8 cellular contexts compared by ENCODE assay signal in the genomic region with DNA sequence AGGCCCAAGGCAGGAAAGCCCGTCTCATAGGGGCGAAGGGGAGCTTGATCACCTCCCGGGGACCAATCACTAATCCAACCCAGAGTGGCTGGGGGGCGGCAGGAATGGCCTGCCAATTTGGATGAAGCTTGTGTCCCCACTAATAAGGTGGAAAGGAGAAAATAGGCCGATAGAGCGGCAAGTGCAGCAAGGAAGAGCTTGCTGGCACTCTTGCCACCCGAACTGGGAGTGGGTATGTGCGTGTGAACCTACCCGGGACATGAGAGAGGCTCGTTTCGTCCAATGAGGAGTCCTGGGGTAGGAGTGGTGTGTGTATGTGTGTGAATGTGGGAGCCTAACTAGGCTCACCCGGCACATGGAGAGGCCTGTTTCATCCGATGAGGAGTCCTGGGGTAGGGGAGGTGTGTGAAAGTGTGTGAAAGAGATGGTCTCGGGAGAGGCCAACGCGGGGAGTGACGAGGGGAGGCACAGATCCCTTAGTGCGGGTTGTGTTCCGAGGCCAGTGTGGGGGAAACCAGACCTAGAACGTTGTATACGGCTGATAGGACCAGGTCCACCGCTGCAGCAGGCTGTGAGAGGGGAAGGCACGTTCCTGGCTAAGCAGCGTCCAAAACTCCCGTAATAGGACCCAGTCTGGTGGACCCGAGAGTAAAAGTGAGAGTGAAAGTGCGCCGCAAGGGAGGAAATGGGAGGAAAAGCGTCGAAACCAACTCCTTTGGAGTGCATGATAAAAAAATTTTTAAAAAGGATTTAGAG. TPM values are rescaled to one million over a fixed set of nuclear protein-coding genes. Genes with fewer than 3 reads are reported as not detected.
DNase-seq lines count a peak whose midpoint lies in the region; ATAC-seq and TF ChIP-seq lines count a peak whose summit lies in the region.

No MANE protein-coding gene starts in this region.

- no peak for TF ChIP-seq EP300 in upper lobe of left lung (IDR thresholded peaks at IDR 0.05)

- no peaks in the 10 kb centered on the region for H3K36me3 Mint-ChIP-seq in activated CD4-positive, alpha-beta T cell treated with anti-CD3 and anti-CD28 coated beads, Interleukin-2, amount 10 ng/mL, durations not matched to agents 7 days and 5 days (ENCODE audit: low read depth)

- H3K27me3 Mint-ChIP-seq in activated CD4-positive, alpha-beta T cell treated with anti-CD3 and anti-CD28 coated beads, Interleukin-2, amount 10 ng/mL, durations not matched to agents 7 days and 5 days = peaks cover 5% of the 10 kb centered on the region

- WGBS in upper lobe of left lung, 2 donors = 5% methylated on average over 30 of the region's 30 CpGs

- TF ChIP-seq CTCF in HEK293 (tag by site-specific recombination; IDR thresholded peaks at IDR 0.05) = no peak
- TF ChIP-seq CTCF in upper lobe of left lung (IDR thresholded peaks at IDR 0.05) = no peak

- ATAC-seq in upper lobe of left lung (ENCODE audit: low FRiP score in 2 of 2) (peak; percentile 85 to 89), GM21367 (IDR thresholded peaks at IDR 0.05; ENCODE audit: unreplicated experiment) (no peak)

- POLR2A ChIA-PET in HEK293 (lab: Yijun Ruan, JAX) = interaction anchor here (0.7 kb wide), 1 partner anchor 52 kb away, joined by 3 read pairs; no protein-coding TSS in a partner anchor
- POLR2A ChIA-PET in activated CD4-positive, alpha-beta T cell treated with anti-CD3 and anti-CD28 coated beads, Interleukin-2, amount 10 ng/mL, durations not matched to agents 7 days and 5 days (lab: Charles Lee) = no interaction called here

- H3K36me3 ChIP-seq in HEK293 (ENCODE audit: control insufficient read depth in 2 of 2, insufficient read depth in 1 of 2, low read length in 2 of 2) = no peaks in the 10 kb centered on the region; a peak in 1 of 3 replicates
- H3K36me3 ChIP-seq in muscle layer of duodenum (ENCODE audit: control insufficient read depth in 1 of 2, insufficient read depth in 2 of 2, low read length in 2 of 2) = no peaks in the 10 kb centered on the region
- H3K36me3 ChIP-seq in upper lobe of left lung = no peaks in the 10 kb centered on the region

- CTCF ChIA-PET in HEK293 (lab: Yijun Ruan, JAX) = no interaction called here
- CTCF ChIA-PET in activated CD4-positive, alpha-beta T cell treated with anti-CD3 and anti-CD28 coated beads, Interleukin-2, amount 10 ng/mL, durations not matched to agents 7 days and 5 days (lab: Charles Lee) = interaction anchor here (1.3 to 1.7 kb wide), 3 partner anchors 11 to 19 kb away, joined by 3 to 4 read pairs (median 3); no protein-coding TSS in a partner anchor

- H3K4me3 ChIP-seq in HEK293 (ENCODE audit: low read depth, low read length) (peak overlapping the region; percentile 5; the same call in 1 of the 2 replicates), muscle layer of duodenum (ENCODE audit: low read depth in 1 of 2, low read length in 2 of 2) (peak overlapping the region; percentile 82 to 84), upper lobe of left lung (peak overlapping the region; percentile 47 to 67 (median 53))

- TF ChIP-seq POLR2A in erythroblast (IDR thresholded peaks at IDR 0.05; ENCODE audit: low read length) (peak; percentile 44), upper lobe of left lung (IDR thresholded peaks at IDR 0.05) (peak in 1 of 4 donors; percentile 3)

- H3K9me3 Mint-ChIP-seq in activated CD4-positive, alpha-beta T cell treated with anti-CD3 and anti-CD28 coated beads, Interleukin-2, amount 10 ng/mL, durations not matched to agents 7 days and 5 days = no peaks in the 10 kb centered on the region

- DNase-seq in activated CD4-positive, alpha-beta T cell treated with anti-CD3 and anti-CD28 coated beads, Interleukin-2, amount 10 ng/mL, durations not matched to agents 7 days and 5 days = peak; percentile 37
- DNase-seq in erythroblast (lab: John Stamatoyannopoulos, UW) (peak; percentile 52 to 70), upper lobe of left lung (peak in 1 of 2 donors; percentile 83), SW480 (ENCODE audit: low spot score) (no peak), DMS79 treated with DMSO at 0.1 percent for 48 hours (lab: John Stamatoyannopoulos, UW) (no peak)

- no peaks in the 10 kb centered on the region for H3K4me1 Mint-ChIP-seq in activated CD4-positive, alpha-beta T cell treated with anti-CD3 and anti-CD28 coated beads, Interleukin-2, amount 10 ng/mL, durations not matched to agents 7 days and 5 days

- no peaks in the 10 kb centered on the region for H3K27me3 ChIP-seq in muscle layer of duodenum (ENCODE audit: low read depth, low read length)
- no peaks in the 10 kb centered on the region for H3K27me3 ChIP-seq in upper lobe of left lung

- H3K27ac ChIP-seq in HEK293 (ENCODE audit: extremely low read depth, low read depth, low read length) (no peak overlapping the region), muscle layer of duodenum (ENCODE audit: low read length) (peak overlapping the region; percentile 92), upper lobe of left lung (peak overlapping the region; percentile 79 to 88 (median 82))

- no peaks in the 10 kb centered on the region for H3K4me1 ChIP-seq in HEK293 (ENCODE audit: control insufficient read depth, insufficient read depth, low read length)
- H3K4me1 ChIP-seq in muscle layer of duodenum (ENCODE audit: control insufficient read depth in 1 of 2, insufficient read depth in 2 of 2, low read length in 2 of 2) = peaks cover 0 to 10% of the 10 kb centered on the region in 2 donors
- peaks cover 4 to 19% (median 16%) of the 10 kb centered on the region in 4 donors for H3K4me1 ChIP-seq in upper lobe of left lung

- no peak overlapping the region for H3K4me3 Mint-ChIP-seq in activated CD4-positive, alpha-beta T cell treated with anti-CD3 and anti-CD28 coated beads, Interleukin-2, amount 10 ng/mL, durations not matched to agents 7 days and 5 days

- no peak overlapping the region for H3K27ac Mint-ChIP-seq in activated CD4-positive, alpha-beta T cell treated with anti-CD3 and anti-CD28 coated beads, Interleukin-2, amount 10 ng/mL, durations not matched to agents 7 days and 5 days

- H3K9me3 ChIP-seq in HEK293 (ENCODE audit: control insufficient read depth, insufficient read depth, low read depth, low read length) (no peaks in the 10 kb centered on the region), muscle layer of duodenum (ENCODE audit: control insufficient read depth in 1 of 2, low read length in 2 of 2) (no peaks in the 10 kb centered on the region), upper lobe of left lung (no peaks in the 10 kb centered on the region)

TF ChIP-seq in HEK293, 187 proteins besides CTCF, POLR2A, EP300 and RAD21:
- TF ChIP-seq, protein P1, sequence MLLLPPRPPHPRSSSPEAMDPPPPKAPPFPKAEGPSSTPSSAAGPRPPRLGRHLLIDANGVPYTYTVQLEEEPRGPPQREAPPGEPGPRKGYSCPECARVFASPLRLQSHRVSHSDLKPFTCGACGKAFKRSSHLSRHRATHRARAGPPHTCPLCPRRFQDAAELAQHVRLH (tag by site-specific recombination; IDR thresholded peaks at IDR 0.05) = no peak
- no peak for TF ChIP-seq KLF1 (tag by site-specific recombination; IDR thresholded peaks at IDR 0.05)
- no peak for TF ChIP-seq ZNF426 (tag by site-specific recombination; IDR thresholded peaks at IDR 0.05)
- no peak for TF ChIP-seq ZNF544 (tag by site-specific recombination; IDR thresholded peaks at IDR 0.05)

RNA-seq across cellular contexts. Expression of a gene that starts 47.1 kb away (rescaled TPM):
- 10 to 100 TPM; 26.9 to 29.7 TPM for total RNA-seq in activated CD4-positive, alpha-beta T cell treated with anti-CD3 and anti-CD28 coated beads, Interleukin-2, amount 10 ng/mL, durations not matched to agents 7 days and 5 days
- total RNA-seq in upper lobe of left lung = 10 to 100 TPM in 5 of 6 donors, 1 to 10 TPM in 1; 6.8 to 21.6 (median 17.2) TPM

RNA-seq across cellular contexts. Expression of a gene that starts 47.8 kb away (rescaled TPM):
- total RNA-seq in activated CD4-positive, alpha-beta T cell treated with anti-CD3 and anti-CD28 coated beads, Interleukin-2, amount 10 ng/mL, durations not matched to agents 7 days and 5 days = 1 to 10 TPM; 6.5 to 7.4 TPM
- 1 to 10 TPM in 1 of 6 donors, under 1 TPM in 4, not detected in 1; 0.15 to 2.1 (median 0.30) TPM for total RNA-seq in upper lobe of left lung

RNA-seq across cellular contexts. Expression of a gene that starts 54.1 kb away (rescaled TPM):
- 10 to 100 TPM; 65.2 to 72.7 TPM for total RNA-seq in activated CD4-positive, alpha-beta T cell treated with anti-CD3 and anti-CD28 coated beads, Interleukin-2, amount 10 ng/mL, durations not matched to agents 7 days and 5 days
- 100 to 1,000 TPM in 2 of 6 donors, 10 to 100 TPM in 4; 67.1 to 124 (median 91.2) TPM for total RNA-seq in upper lobe of left lung

RNA-seq across cellular contexts. Expression of a gene that starts 54.4 kb away (rescaled TPM):
- 100 to 1,000 TPM; 117 to 124 TPM for total RNA-seq in activated CD4-positive, alpha-beta T cell treated with anti-CD3 and anti-CD28 coated beads, Interleukin-2, amount 10 ng/mL, durations not matched to agents 7 days and 5 days
- 100 to 1,000 TPM in 4 of 6 donors, 10 to 100 TPM in 2; 61.8 to 120 (median 110) TPM for total RNA-seq in upper lobe of left lung

Comparison
In these comparisons a context has a peak if more than half of its experiments do, and no peak if none do; other contexts are left out.
1. H3K4me3 ChIP-seq: peak in every context shown above with its lines; median percentile 83 in muscle layer of duodenum; 53 in upper lobe of left lung; 5 in HEK293.
2. DNase-seq: peak in activated CD4-positive, alpha-beta T cell treated with anti-CD3 and anti-CD28 coated beads, Interleukin-2, amount 10 ng/mL, durations not matched to agents 7 days and 5 days (single experiment) and erythroblast (2 of 2); none in SW480 (single experiment) and DMS79 treated with DMSO at 0.1 percent for 48 hours (single experiment).